18 cellular contexts compared by ENCODE assay signal in the genomic region with DNA sequence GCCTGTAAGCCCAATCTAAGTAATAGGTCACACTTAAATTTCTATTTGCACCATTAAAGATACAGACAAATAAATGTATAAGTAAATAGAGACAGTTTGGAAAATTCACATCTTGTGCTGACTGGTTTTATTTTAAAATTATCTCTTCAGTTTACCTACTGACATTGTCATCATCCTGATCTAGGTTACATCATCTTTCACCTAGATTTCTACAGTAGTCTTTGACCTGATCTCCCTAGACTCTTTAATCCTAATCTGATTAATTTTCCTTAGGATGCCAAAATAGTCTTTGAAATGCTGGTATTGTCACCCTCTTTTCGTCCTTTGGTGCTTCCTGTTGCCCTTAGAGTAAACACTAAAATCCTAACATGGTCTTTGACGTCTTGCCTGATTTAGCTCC.
"Had no signal": no experiment of that assay in that cellular context is flagged by ENCODE, and none has a peak within 500 bp of the region (broad histone marks: within the 10 kb centered on the region; RNA-seq: fewer than 3 reads in every experiment).

No MANE protein-coding gene starts in this region.

- H3K9me3 Mint-ChIP-seq: immature natural killer cell had no signal

- H3K9me3 ChIP-seq: esophagus squamous epithelium, gastroesophageal sphincter, neutrophil, right atrium auricular region had no signal

- DNase-seq: esophagus squamous epithelium; foreskin fibroblast; glutamatergic neuron; immature natural killer cell; kidney; left cardiac atrium; left ventricle myocardium superior; mesendoderm; naive B cell; posterior cingulate gyrus; small intestine; stimulated activated CD4-positive, alpha-beta T cell treated with anti-CD3 and anti-CD28 coated beads, Interleukin-12 subunit alpha, Interleukin-12 subunit beta, amount 100 ng/mL, for 4 hours; stimulated activated naive CD4-positive, alpha-beta T cell treated with Interleukin-2 at 50 U/mL for 16 hours; trophoblast cell had no signal

- H3K27me3 ChIP-seq: esophagus squamous epithelium, gastroesophageal sphincter, neutrophil, right atrium auricular region had no signal

- H3K27me3 Mint-ChIP-seq: naive B cell had no signal

- H3K4me3 Mint-ChIP-seq: immature natural killer cell, naive B cell, nephron had no signal

- H3K27ac Mint-ChIP-seq: immature natural killer cell, naive B cell had no signal

- H3K27ac ChIP-seq: esophagus squamous epithelium, gastroesophageal sphincter, neutrophil, right atrium auricular region had no signal

- FAIRE-seq: small intestine had no signal

- H3K4me3 ChIP-seq: esophagus squamous epithelium, gastroesophageal sphincter, right atrium auricular region had no signal
